1 cellular context compared by ENCODE assay signal in genomic region chr16:76164970-76165558, GRCh38.
TF ChIP-seq lines count a peak whose summit lies in the region.

No MANE protein-coding gene starts in this region.

TF ChIP-seq in GM12878, 131 proteins besides CTCF, POLR2A, EP300 and RAD21 (continued from another document):
- peak; percentile 74; the same call in 1 of the 2 replicates for TF ChIP-seq RELB (IDR thresholded peaks at IDR 0.05; ENCODE audit: low read depth)
- TF ChIP-seq IKZF1 (conservative IDR thresholded peaks at IDR 0.05): peak; percentile 82
- no peak for TF ChIP-seq TCF7 (IDR thresholded peaks at IDR 0.05; ENCODE audit: borderline replicate concordance)
- TF ChIP-seq SUZ12 (IDR thresholded peaks at IDR 0.05; ENCODE audit: unreplicated experiment): no peak
- TF ChIP-seq BMI1 (IDR thresholded peaks at IDR 0.05; ENCODE audit: borderline replicate concordance): no peak
- no peak for TF ChIP-seq CHD4 (IDR thresholded peaks at IDR 0.05)
- TF ChIP-seq YBX1 (IDR thresholded peaks at IDR 0.05): no peak
- TF ChIP-seq ZNF24 (IDR thresholded peaks at IDR 0.05): no peak
- TF ChIP-seq RAD51 (IDR thresholded peaks at IDR 0.05): no peak
- TF ChIP-seq BHLHE40 (IDR thresholded peaks at IDR 0.05; ENCODE audit: borderline replicate concordance in 1 of 2, low read depth in 2 of 2, low read length in 1 of 2): no peak
- TF ChIP-seq NFIC (IDR thresholded peaks at IDR 0.05; ENCODE audit: low read depth, low read length): peak; percentile 59; the same call in 1 of the 2 replicates
- TF ChIP-seq SIN3A (IDR thresholded peaks at IDR 0.05; ENCODE audit: low read depth, low read length): no peak
- no peak for TF ChIP-seq NFXL1 (IDR thresholded peaks at IDR 0.05; ENCODE audit: borderline replicate concordance)
- no peak for TF ChIP-seq USF1 (IDR thresholded peaks at IDR 0.05; ENCODE audit: borderline replicate concordance, extremely low read length, insufficient read depth, low read depth, low read length)
- TF ChIP-seq GABPA (IDR thresholded peaks at IDR 0.05; ENCODE audit: low read depth): no peak
- TF ChIP-seq ZNF274 (IDR thresholded peaks at IDR 0.05; ENCODE audit: insufficient read depth, insufficient read length): no peak
- TF ChIP-seq WRNIP1 (IDR thresholded peaks at IDR 0.05; ENCODE audit: borderline replicate concordance, low read depth, low read length): no peak
- TF ChIP-seq HDAC2 (IDR thresholded peaks at IDR 0.05): no peak
- TF ChIP-seq SMC3 (IDR thresholded peaks at IDR 0.05; ENCODE audit: borderline replicate concordance, low read length): no peak
- TF ChIP-seq SP1 (IDR thresholded peaks at IDR 0.05; ENCODE audit: low read depth, low read length): no peak
- no peak for TF ChIP-seq KAT2A (conservative IDR thresholded peaks at IDR 0.05; ENCODE audit: control insufficient read depth, low read depth, low read length)
- TF ChIP-seq SPI1 (IDR thresholded peaks at IDR 0.05; ENCODE audit: borderline replicate concordance, insufficient read depth, low read depth, low read length): peak; percentile 82
- TF ChIP-seq BCL3 (IDR thresholded peaks at IDR 0.05; ENCODE audit: borderline replicate concordance, insufficient read depth, low read depth, low read length, poor library complexity, severe bottlenecking): no peak
- TF ChIP-seq ZZZ3 (IDR thresholded peaks at IDR 0.05; ENCODE audit: control insufficient read depth, insufficient read length, low read depth): no peak
- no peak for TF ChIP-seq USF2 (IDR thresholded peaks at IDR 0.05; ENCODE audit: borderline replicate concordance, low read depth, low read length)
- TF ChIP-seq CHD1 (IDR thresholded peaks at IDR 0.05; ENCODE audit: low read depth, low read length): no peak
- TF ChIP-seq ZNF217 (IDR thresholded peaks at IDR 0.05): no peak
- peak; percentile 71 to 72 for TF ChIP-seq IKZF2 (IDR thresholded peaks at IDR 0.05)
- no peak for TF ChIP-seq EGR1 (IDR thresholded peaks at IDR 0.05; ENCODE audit: borderline replicate concordance in 1 of 2, low read depth in 2 of 2, low read length in 2 of 2)
- no peak for TF ChIP-seq BRCA1 (IDR thresholded peaks at IDR 0.05; ENCODE audit: low read depth, low read length)
- TF ChIP-seq CBFB (IDR thresholded peaks at IDR 0.05; ENCODE audit: low read depth): no peak
- TF ChIP-seq RCOR1 (conservative IDR thresholded peaks at IDR 0.05; ENCODE audit: low read depth, low read length): no peak
- TF ChIP-seq NR2C2 (IDR thresholded peaks at IDR 0.05; ENCODE audit: borderline replicate concordance, control insufficient read depth, insufficient read length, low read depth): no peak
- no peak for TF ChIP-seq CEBPZ (IDR thresholded peaks at IDR 0.05; ENCODE audit: low read depth, low read length)
- no peak for TF ChIP-seq PKNOX1 (IDR thresholded peaks at IDR 0.05)
- TF ChIP-seq EED (IDR thresholded peaks at IDR 0.05; ENCODE audit: low read depth): peak; percentile 48; the same call in 1 of the 2 replicates
